Comparison of ENCODE assay signal across 9 cellular contexts in genomic region chr11:77047007-77047927, GRCh38. TPM values are rescaled to one million over a fixed set of nuclear protein-coding genes. Genes with fewer than 3 reads are reported as not detected.
DNase-seq lines count a peak whose midpoint lies in the region; ATAC-seq and TF ChIP-seq lines count a peak whose summit lies in the region.
"Had no signal": no experiment of that assay in that cellular context is flagged by ENCODE, and none has a peak within 500 bp of the region (broad histone marks: within the 10 kb centered on the region; RNA-seq: fewer than 3 reads in every experiment).

No MANE protein-coding gene starts in this region.

- H3K27ac Mint-ChIP-seq in naive thymus-derived CD8-positive, alpha-beta T cell = peak overlapping the region; percentile 8 to 93 (median 72)
- H3K27ac Mint-ChIP-seq in stimulated activated naive CD8-positive, alpha-beta T cell treated with anti-CD3 and anti-CD28 coated beads, Interleukin-15, amount 100 ng/mL, for 72 hours = peak overlapping the region in 1 of 2 donors; percentile 33

- H3K4me3 Mint-ChIP-seq in naive thymus-derived CD8-positive, alpha-beta T cell = peak overlapping the region; percentile 62 to 86 (median 74)
- peak overlapping the region; percentile 54 to 73 for H3K4me3 Mint-ChIP-seq in stimulated activated naive CD8-positive, alpha-beta T cell treated with anti-CD3 and anti-CD28 coated beads, Interleukin-15, amount 100 ng/mL, for 72 hours

- TF ChIP-seq RAD21 in Ishikawa (IDR thresholded peaks at IDR 0.05; ENCODE audit: low read depth) = peak; percentile 70

- H3K9me3 Mint-ChIP-seq in naive thymus-derived CD8-positive, alpha-beta T cell = no peaks in the 10 kb centered on the region
- H3K9me3 Mint-ChIP-seq in stimulated activated naive CD8-positive, alpha-beta T cell treated with anti-CD3 and anti-CD28 coated beads, Interleukin-15, amount 100 ng/mL, for 72 hours = no peaks in the 10 kb centered on the region

- peaks cover 8 to 14% (median 10%) of the 10 kb centered on the region in 4 donors for H3K4me1 Mint-ChIP-seq in naive thymus-derived CD8-positive, alpha-beta T cell
- H3K4me1 Mint-ChIP-seq in stimulated activated naive CD8-positive, alpha-beta T cell treated with anti-CD3 and anti-CD28 coated beads, Interleukin-15, amount 100 ng/mL, for 72 hours = peaks cover 20% of the 10 kb centered on the region

- H3K36me3 Mint-ChIP-seq in naive thymus-derived CD8-positive, alpha-beta T cell = no peaks in the 10 kb centered on the region

- POLR2A ChIA-PET in naive thymus-derived CD8-positive, alpha-beta T cell (lab: Charles Lee) = interaction anchor here (0.6 to 1.8 kb wide), 8 partner anchors 11 to 1506 kb away, joined by 3 to 15 read pairs (median 4); partner anchors contain the start of gene CAPN5

- peak; percentile 69 for TF ChIP-seq CTCF in fibroblast of mammary gland (conservative IDR thresholded peaks at IDR 0.05; ENCODE audit: control insufficient read depth, insufficient read depth, low read depth, low read length)

- no peak for TF ChIP-seq EP300 in Ishikawa (IDR thresholded peaks at IDR 0.05; ENCODE audit: borderline replicate concordance)

- DNase-seq in DMS153 (lab: John Stamatoyannopoulos, UW) = peak; percentile 89
- DNase-seq in OCI-M1 (lab: John Stamatoyannopoulos, UW) = peak; percentile 100
- DNase-seq in activated T-cell treated with anti-CD3 and anti-CD28 coated beads, Interleukin-2, amount 50 U/mL, for 48 hours = peak; percentile 59 to 71
- DNase-seq in fibroblast of mammary gland (ENCODE audit: low read depth) = peak; percentile 93
- peak; percentile 33 to 94 (median 90) for DNase-seq in naive thymus-derived CD8-positive, alpha-beta T cell
- DNase-seq in stimulated activated naive CD8-positive, alpha-beta T cell treated with anti-CD3 and anti-CD28 coated beads, Interleukin-15, amount 100 ng/mL, for 72 hours = peak; percentile 77 to 83

- H3K4me3 ChIP-seq in fibroblast of mammary gland (ENCODE audit: control insufficient read depth, low read depth, low read length) = peak overlapping the region; percentile 53

- peaks cover 3 to 26% (median 9%) of the 10 kb centered on the region in 5 donors for H3K27me3 Mint-ChIP-seq in naive thymus-derived CD8-positive, alpha-beta T cell
- peaks cover 29% of the 10 kb centered on the region for H3K27me3 Mint-ChIP-seq in stimulated activated naive CD8-positive, alpha-beta T cell treated with anti-CD3 and anti-CD28 coated beads, Interleukin-15, amount 100 ng/mL, for 72 hours

- ATAC-seq in GM21526 (IDR thresholded peaks at IDR 0.05; ENCODE audit: low FRiP score, unreplicated experiment) = peak; percentile 79
- peak; percentile 89 for ATAC-seq in naive thymus-derived CD8-positive, alpha-beta T cell
- peak; percentile 96 for ATAC-seq in stimulated activated naive CD8-positive, alpha-beta T cell treated with anti-CD3 and anti-CD28 coated beads, Interleukin-15, amount 100 ng/mL, for 72 hours

TF ChIP-seq in Ishikawa, 13 proteins besides CTCF, POLR2A, EP300 and RAD21:
- TF ChIP-seq EGR1 (IDR thresholded peaks at IDR 0.05) = no peak
- TF ChIP-seq YY1 (IDR thresholded peaks at IDR 0.05; ENCODE audit: low read depth) = peak; percentile 92

RNA-seq across cellular contexts. Expression of gene B3GNT6, which starts 13.1 kb away (rescaled TPM):
- not detected for total RNA-seq in naive thymus-derived CD8-positive, alpha-beta T cell
- polyA plus RNA-seq in naive thymus-derived CD8-positive, alpha-beta T cell = not detected

RNA-seq across cellular contexts. Expression of gene CAPN5, which starts 19.5 kb away (rescaled TPM):
- total RNA-seq in naive thymus-derived CD8-positive, alpha-beta T cell = 1 to 10 TPM; 9.5 to 9.9 TPM
- 10 to 100 TPM in 1 of 3 donors, 1 to 10 TPM in 2; 6.2 to 13.1 (median 7.5) TPM for polyA plus RNA-seq in naive thymus-derived CD8-positive, alpha-beta T cell

RNA-seq across cellular contexts. Expression of gene OMP, which starts 55.4 kb away (rescaled TPM):
- total RNA-seq in naive thymus-derived CD8-positive, alpha-beta T cell = 1 to 10 TPM in 1 of 2 experiments, not detected in 1; 1.1 TPM
- not detected for polyA plus RNA-seq in naive thymus-derived CD8-positive, alpha-beta T cell
- total RNA-seq: subcutaneous adipose tissue had no signal

Comparison
In these comparisons a context has a peak if more than half of its experiments do, and no peak if none do; other contexts are left out.
1. Peak in every context shown above with its lines: DNase-seq, ATAC-seq and H3K4me3 ChIP-seq.